Comparison of ENCODE assay signal across 13 cellular contexts in genomic region chr4:25076625-25077413, GRCh38. TPM values are rescaled to one million over a fixed set of nuclear protein-coding genes. Genes with fewer than 3 reads are reported as not detected.
DNase-seq lines count a peak whose midpoint lies in the region; ATAC-seq and TF ChIP-seq lines count a peak whose summit lies in the region.
"Had no signal": no experiment of that assay in that cellular context is flagged by ENCODE, and none has a peak within 500 bp of the region (broad histone marks: within the 10 kb centered on the region; RNA-seq: fewer than 3 reads in every experiment).

No MANE protein-coding gene starts in this region.

- DNase-seq in Right ventricle myocardium superior, result no peak
- no peak for DNase-seq in left ventricle myocardium inferior
- DNase-seq in endodermal cell, result no peak
- no peak for DNase-seq in midbrain (lab: John Stamatoyannopoulos, UW)
- DNase-seq in H7, result no peak
- DNase-seq in endothelial cell (ENCODE audit: low spot score), result no peak
- DNase-seq: ACHN; C1 segment of cervical spinal cord; Calu3; CD4-positive, alpha-beta T cell; HCEC 1CT; HFFc6 had no signal

- H3K4me1 Mint-ChIP-seq in endodermal cell (peaks cover 35% of the 10 kb centered on the region), endothelial cell (ENCODE audit: unreplicated experiment) (peaks cover 3% of the 10 kb centered on the region)

- peak overlapping the region; percentile 57 for H3K4me2 ChIP-seq in parathyroid adenoma (ENCODE audit: low read length)

- no peak overlapping the region for H3K4me3 ChIP-seq in left ventricle myocardium inferior
- H3K4me3 ChIP-seq in endodermal cell (ENCODE audit: low read length), result no peak overlapping the region
- H3K4me3 ChIP-seq in parathyroid adenoma (ENCODE audit: low read depth, low read length), result no peak overlapping the region
- H3K4me3 ChIP-seq in H7 (ENCODE audit: insufficient read depth, low read depth, low read length), result no peak overlapping the region

- TF ChIP-seq CTCF in left ventricle myocardium inferior (IDR thresholded peaks at IDR 0.05; ENCODE audit: borderline replicate concordance) (no peak), endodermal cell (conservative IDR thresholded peaks at IDR 0.05) (no peak), parathyroid adenoma (IDR thresholded peaks at IDR 0.05) (no peak), endothelial cell (IDR thresholded peaks at IDR 0.05; ENCODE audit: unreplicated experiment) (no peak)

- peak overlapping the region; percentile 53 for H2AFZ ChIP-seq in parathyroid adenoma

- H3K9ac ChIP-seq in endodermal cell (ENCODE audit: extremely low read depth, low read length, poor library complexity, severe bottlenecking), result no peak overlapping the region
- no peak overlapping the region for H3K9ac ChIP-seq in parathyroid adenoma

- 90 to 100% methylated on average over 1 to 3 of the region's 3 CpGs for WGBS in endodermal cell (ENCODE audit: insufficient coverage in 1 of 2, insufficient read length in 1 of 2), 2 experiments

- H3K27me3 Mint-ChIP-seq in endodermal cell (ENCODE audit: insufficient read depth), result peaks cover 1% of the 10 kb centered on the region
- peaks cover 4% of the 10 kb centered on the region for H3K27me3 Mint-ChIP-seq in endothelial cell (ENCODE audit: unreplicated experiment)

- H3K27ac ChIP-seq in left ventricle myocardium inferior (replicated peaks) (no peak overlapping the region), endodermal cell (ENCODE audit: low read depth, low read length) (no peak overlapping the region), parathyroid adenoma (peak overlapping the region; percentile 89)

- H3K36me3 Mint-ChIP-seq in endodermal cell (ENCODE audit: low read depth), result peaks cover 4% of the 10 kb centered on the region
- H3K36me3 Mint-ChIP-seq in endothelial cell (ENCODE audit: low read depth, unreplicated experiment), result peaks cover 4% of the 10 kb centered on the region

- no peaks in the 10 kb centered on the region for H3K79me2 ChIP-seq in parathyroid adenoma

- ATAC-seq in Right ventricle myocardium superior (ENCODE audit: poor library complexity), result peak; percentile 49

- intact Hi-C loops in Right ventricle myocardium superior (cut with DNase I), result no loop called here
- intact Hi-C loops in left ventricle myocardium inferior (cut with micrococcal nuclease), result no loop called here

- no peaks in the 10 kb centered on the region for H3K36me3 ChIP-seq in left ventricle myocardium inferior
- no peaks in the 10 kb centered on the region for H3K36me3 ChIP-seq in endodermal cell (ENCODE audit: control insufficient read depth, insufficient read depth, low read length)
- no peaks in the 10 kb centered on the region for H3K36me3 ChIP-seq in parathyroid adenoma (ENCODE audit: control insufficient read depth, insufficient read depth, low read length)
- no peaks in the 10 kb centered on the region for H3K36me3 ChIP-seq in H7 (replicated peaks; ENCODE audit: control insufficient read depth, insufficient read depth, low read length)

- H3K4me3 Mint-ChIP-seq in endodermal cell (no peak overlapping the region), endothelial cell (ENCODE audit: unreplicated experiment) (no peak overlapping the region)
- H3K4me3 Mint-ChIP-seq: CD4-positive, alpha-beta T cell; HFFc6 had no signal

- H3K4me1 ChIP-seq in left ventricle myocardium inferior (peaks cover 10% of the 10 kb centered on the region), endodermal cell (ENCODE audit: control insufficient read depth, insufficient read depth, low read length) (peaks cover 17% of the 10 kb centered on the region), parathyroid adenoma (peaks cover 21% of the 10 kb centered on the region)

- no peaks in the 10 kb centered on the region for H3K9me3 ChIP-seq in left ventricle myocardium inferior (replicated peaks)
- H3K9me3 ChIP-seq in endodermal cell (ENCODE audit: control insufficient read depth, low read length), result peaks cover 40% of the 10 kb centered on the region
- no peaks in the 10 kb centered on the region for H3K9me3 ChIP-seq in parathyroid adenoma (ENCODE audit: control insufficient read depth, low read length)

- peaks cover 38% of the 10 kb centered on the region for H3K9me3 Mint-ChIP-seq in endodermal cell
- H3K9me3 Mint-ChIP-seq in endothelial cell (ENCODE audit: unreplicated experiment), result peaks cover 4% of the 10 kb centered on the region
- H3K9me3 Mint-ChIP-seq: CD4-positive, alpha-beta T cell; HFFc6 had no signal

- H3K27me3 ChIP-seq in left ventricle myocardium inferior (ENCODE audit: low read depth) (no peaks in the 10 kb centered on the region), endodermal cell (ENCODE audit: control insufficient read depth, insufficient read depth, low read length, poor library complexity, severe bottlenecking) (no peaks in the 10 kb centered on the region), parathyroid adenoma (ENCODE audit: control insufficient read depth, insufficient read depth, low read length) (no peaks in the 10 kb centered on the region), H7 (ENCODE audit: control insufficient read depth, insufficient read depth, low read length) (no peaks in the 10 kb centered on the region)

- peak overlapping the region; percentile 59 for H3K27ac Mint-ChIP-seq in endodermal cell
- no peak overlapping the region for H3K27ac Mint-ChIP-seq in endothelial cell (ENCODE audit: unreplicated experiment)
- H3K27ac Mint-ChIP-seq: CD4-positive, alpha-beta T cell; HFFc6 had no signal

RNA-seq across cellular contexts. Expression of gene LGI2, which starts 46.1 kb away (rescaled TPM):
- total RNA-seq in Right ventricle myocardium superior (2.3 TPM), left ventricle myocardium inferior (3.0 TPM), endodermal cell (10 to 100 TPM in 1 of 2 donors, 1 to 10 TPM in 1; 6.5 to 15.9 TPM), endothelial cell (ENCODE audit: unreplicated experiment) (0.18 TPM)
- polyA plus RNA-seq in endodermal cell (2013, experiment 1 of 2), result 5.1 TPM
- polyA plus RNA-seq in endodermal cell (2013, experiment 2 of 2), result 3.7 TPM
- 0.94 and 3.1 TPM in 2 replicates for total RNA-seq in H7 (2014; rRNA removed; shearing (Covaris generic))
- total RNA-seq: CD4-positive, alpha-beta T cell; HFFc6 had no signal
